8 cellular contexts compared by ENCODE assay signal in genomic region chr3:99842826-99843589, GRCh38. TPM values are rescaled to one million over a fixed set of nuclear protein-coding genes. Genes with fewer than 3 reads are reported as not detected.
DNase-seq lines count a peak whose midpoint lies in the region; ATAC-seq and TF ChIP-seq lines count a peak whose summit lies in the region.

No MANE protein-coding gene starts in this region.

- H3K27ac Mint-ChIP-seq in mesothelial cell of epicardium: peak overlapping the region; percentile 80
- H3K27ac Mint-ChIP-seq in activated T-helper 2 cell treated with anti-CD3 and anti-CD28 coated beads, Interferon-gamma antibody, Interleukin-2, Interleukin-4, amounts not matched to agents 10 μg/mL and 5 μg/mL and 100 μg/mL, durations not matched to agents 14 hours and 24 hours and 36 hours: no peak overlapping the region

- peak overlapping the region in 34 of 59 donors; percentile 0 to 80 (median 54) for H3K27ac ChIP-seq in dorsolateral prefrontal cortex

- no peaks in the 10 kb centered on the region for H3K36me3 Mint-ChIP-seq in mesothelial cell of epicardium
- peaks cover 10% of the 10 kb centered on the region for H3K36me3 Mint-ChIP-seq in activated T-helper 2 cell treated with anti-CD3 and anti-CD28 coated beads, Interferon-gamma antibody, Interleukin-2, Interleukin-4, amounts not matched to agents 10 μg/mL and 5 μg/mL and 100 μg/mL, durations not matched to agents 14 hours and 24 hours and 36 hours (ENCODE audit: low read depth)

- H3K27me3 ChIP-seq in dorsolateral prefrontal cortex: no peaks in the 10 kb centered on the region

- H3K9me3 Mint-ChIP-seq in mesothelial cell of epicardium: no peaks in the 10 kb centered on the region
- H3K9me3 Mint-ChIP-seq in activated T-helper 2 cell treated with anti-CD3 and anti-CD28 coated beads, Interferon-gamma antibody, Interleukin-2, Interleukin-4, amounts not matched to agents 10 μg/mL and 5 μg/mL and 100 μg/mL, durations not matched to agents 14 hours and 24 hours and 36 hours: no peaks in the 10 kb centered on the region

- peaks cover 22% of the 10 kb centered on the region for H3K4me1 Mint-ChIP-seq in mesothelial cell of epicardium
- peaks cover 26% of the 10 kb centered on the region for H3K4me1 Mint-ChIP-seq in activated T-helper 2 cell treated with anti-CD3 and anti-CD28 coated beads, Interferon-gamma antibody, Interleukin-2, Interleukin-4, amounts not matched to agents 10 μg/mL and 5 μg/mL and 100 μg/mL, durations not matched to agents 14 hours and 24 hours and 36 hours (ENCODE audit: low read depth)

- H3K4me3 ChIP-seq in dorsolateral prefrontal cortex: no peak overlapping the region

- H3K27me3 Mint-ChIP-seq in mesothelial cell of epicardium (ENCODE audit: low read depth): no peaks in the 10 kb centered on the region
- no peaks in the 10 kb centered on the region for H3K27me3 Mint-ChIP-seq in activated T-helper 2 cell treated with anti-CD3 and anti-CD28 coated beads, Interferon-gamma antibody, Interleukin-2, Interleukin-4, amounts not matched to agents 10 μg/mL and 5 μg/mL and 100 μg/mL, durations not matched to agents 14 hours and 24 hours and 36 hours (ENCODE audit: low read depth)

- no peak overlapping the region for H3K4me3 Mint-ChIP-seq in mesothelial cell of epicardium
- no peak overlapping the region for H3K4me3 Mint-ChIP-seq in activated T-helper 2 cell treated with anti-CD3 and anti-CD28 coated beads, Interferon-gamma antibody, Interleukin-2, Interleukin-4, amounts not matched to agents 10 μg/mL and 5 μg/mL and 100 μg/mL, durations not matched to agents 14 hours and 24 hours and 36 hours (ENCODE audit: low read depth)

- intact Hi-C loops in dorsolateral prefrontal cortex (cut with DNase I): loop anchor here in 1 of 2 donors (5.0 kb wide), 1 partner anchor 749 kb away; no protein-coding TSS in a partner anchor
- intact Hi-C loops in activated T-helper 2 cell treated with anti-CD3 and anti-CD28 coated beads, Interferon-gamma antibody, Interleukin-2, Interleukin-4, amounts not matched to agents 10 μg/mL and 5 μg/mL and 100 μg/mL, durations not matched to agents 14 hours and 24 hours and 36 hours (cut with micrococcal nuclease): loop anchor here (1.0 to 5.0 kb wide), 2 partner anchors 34 to 411 kb away; no protein-coding TSS in a partner anchor

- ATAC-seq in HG03135 (IDR thresholded peaks at IDR 0.05; ENCODE audit: unreplicated experiment): peak; percentile 54

- TF ChIP-seq CTCF in dorsolateral prefrontal cortex (IDR thresholded peaks at IDR 0.05 in 54 of 56, conservative IDR thresholded peaks at IDR 0.05 in 2 of 56; ENCODE audit: low read depth in 1 of 56, partially characterized antibody in 56 of 56) (peak; percentile 50 to 87 (median 70)), mesothelial cell of epicardium (IDR thresholded peaks at IDR 0.05; ENCODE audit: unreplicated experiment) (peak; percentile 70)

- peak; percentile 9 for DNase-seq in SKM-1 (lab: John Stamatoyannopoulos, UW; ENCODE audit: unreplicated experiment)
- no peak for DNase-seq in SKM-1 treated with dmso at 0.1 percent for 144 hours (lab: John Stamatoyannopoulos, UW; ENCODE audit: unreplicated experiment)
- peak; percentile 5 to 37 for DNase-seq in NOMO-1 (lab: John Stamatoyannopoulos, UW; ENCODE audit: unreplicated experiment in 2 of 2)
- no peak for DNase-seq in dorsolateral prefrontal cortex
- no peak for DNase-seq in mesothelial cell of epicardium (ENCODE audit: low spot score in 2 of 2, unreplicated experiment in 2 of 2)
- DNase-seq in activated T-helper 2 cell treated with anti-CD3 and anti-CD28 coated beads, Interferon-gamma antibody, Interleukin-2, Interleukin-4, amounts not matched to agents 10 μg/mL and 5 μg/mL and 100 μg/mL, durations not matched to agents 14 hours and 24 hours and 36 hours (ENCODE audit: low spot score): no peak
- no peak for DNase-seq in NK-92 (lab: John Stamatoyannopoulos, UW; ENCODE audit: unreplicated experiment)

RNA-seq across cellular contexts. Expression of gene CMSS1, which starts 25.3 kb away (rescaled TPM):
- total RNA-seq in dorsolateral prefrontal cortex (10 to 100 TPM; 13.7 to 69.0 (median 39.0) TPM), mesothelial cell of epicardium (30.0 to 34.0 TPM (median 33.7 TPM) in 3 replicates)
- 138 and 143 TPM in 2 replicates for total RNA-seq in activated T-helper 2 cell treated with anti-CD3 and anti-CD28 coated beads, Interferon-gamma antibody, Interleukin-2, Interleukin-4, amounts not matched to agents 10 μg/mL and 5 μg/mL and 100 μg/mL, durations not matched to agents 14 hours and 24 hours and 36 hours

Comparison
In these comparisons a context has a peak if more than half of its experiments do, and no peak if none do; other contexts are left out.
1. DNase-seq: peak in SKM-1 (single experiment) and NOMO-1 (2 of 2); none in SKM-1 treated with dmso at 0.1 percent for 144 hours (single experiment), dorsolateral prefrontal cortex (0 of 10), mesothelial cell of epicardium (0 of 2), activated T-helper 2 cell treated with anti-CD3 and anti-CD28 coated beads, Interferon-gamma antibody, Interleukin-2, Interleukin-4, amounts not matched to agents 10 μg/mL and 5 μg/mL and 100 μg/mL, durations not matched to agents 14 hours and 24 hours and 36 hours (single experiment) and NK-92 (single experiment).